9 cellular contexts compared by ENCODE assay signal in genomic region chr2:126482582-126483464, GRCh38.
DNase-seq lines count a peak whose midpoint lies in the region; ATAC-seq, FAIRE-seq and TF ChIP-seq lines count a peak whose summit lies in the region.
"Had no signal": no experiment of that assay in that cellular context is flagged by ENCODE, and none has a peak within 500 bp of the region (broad histone marks: within the 10 kb centered on the region; RNA-seq: fewer than 3 reads in every experiment).

No MANE protein-coding gene starts in this region.

- H3K4me3 ChIP-seq in right atrium auricular region (no peak overlapping the region), heart right ventricle (no peak overlapping the region), brain microvascular endothelial cell (ENCODE audit: low read depth, low read length) (no peak overlapping the region)
- H3K4me3 ChIP-seq: body of pancreas had no signal

- 87 to 90% methylated on average over 19 of the region's 19 CpGs for WGBS in heart right ventricle, 2 donors

- TF ChIP-seq CTCF in right atrium auricular region (IDR thresholded peaks at IDR 0.05) (no peak), heart right ventricle (IDR thresholded peaks at IDR 0.05) (no peak), brain microvascular endothelial cell (IDR thresholded peaks at IDR 0.05; ENCODE audit: low read depth, low read length, missing control alignments) (peak; percentile 1)

- H3K27ac ChIP-seq in right atrium auricular region (no peak overlapping the region), heart right ventricle (no peak overlapping the region), brain microvascular endothelial cell (no peak overlapping the region)
- H3K27ac ChIP-seq: body of pancreas had no signal

- H3K9me3 ChIP-seq in right atrium auricular region, result no peaks in the 10 kb centered on the region
- peaks cover 0 to 3% (median 0%) of the 10 kb centered on the region in 11 donors for H3K9me3 ChIP-seq in heart right ventricle
- H3K9me3 ChIP-seq: body of pancreas had no signal

- no peak for FAIRE-seq in HTR-8/SVneo (lab: Jason Lieb, UNC)

- H3K27me3 ChIP-seq in right atrium auricular region, result no peaks in the 10 kb centered on the region
- H3K27me3 ChIP-seq in heart right ventricle, result no peaks in the 10 kb centered on the region
- no peaks in the 10 kb centered on the region for H3K27me3 ChIP-seq in brain microvascular endothelial cell (replicated peaks)
- H3K27me3 ChIP-seq: body of pancreas had no signal

- intact Hi-C loops in heart right ventricle (cut with DNase I), result no loop called here

- no peak for ATAC-seq in heart right ventricle
- ATAC-seq: body of pancreas had no signal

- no peaks in the 10 kb centered on the region for H3K4me1 ChIP-seq in right atrium auricular region
- no peaks in the 10 kb centered on the region for H3K4me1 ChIP-seq in heart right ventricle
- H3K4me1 ChIP-seq: body of pancreas had no signal

- no peaks in the 10 kb centered on the region for H3K36me3 ChIP-seq in right atrium auricular region
- H3K36me3 ChIP-seq in heart right ventricle, result no peaks in the 10 kb centered on the region
- H3K36me3 ChIP-seq in brain microvascular endothelial cell (replicated peaks), result no peaks in the 10 kb centered on the region

- in situ Hi-C loops in brain microvascular endothelial cell (cut with HindIII; ENCODE audit: low pct_ligation_motif_present, low sequenced_read_pairs), result no loop called here

- DNase-seq in right atrium auricular region (ENCODE audit: low spot score), result peak; percentile 42
- no peak for DNase-seq in heart right ventricle
- DNase-seq in HTR-8/SVneo (ENCODE audit: insufficient read length, low spot score), result peak; percentile 4
- no peak for DNase-seq in brain microvascular endothelial cell
- no peak for DNase-seq in middle frontal gyrus (ENCODE audit: extremely low spot score, low spot score)
- DNase-seq in stimulated activated naive CD4-positive, alpha-beta T cell treated with Interleukin-2 at 50 U/mL for 16 hours (lab: John Stamatoyannopoulos, UW), result no peak
- no peak for DNase-seq in NCI-H2029 (lab: John Stamatoyannopoulos, UW)
- DNase-seq in stimulated activated CD4-positive, alpha-beta T cell treated with anti-CD3 and anti-CD28 coated beads, Interleukin-2, amount 100 ng/mL, for 48 hours, result no peak

Comparison
In these comparisons a context has a peak if more than half of its experiments do, and no peak if none do; other contexts are left out.
1. DNase-seq: peak in right atrium auricular region (single experiment) and HTR-8/SVneo (single experiment); none in heart right ventricle (0 of 2), brain microvascular endothelial cell (single experiment), middle frontal gyrus (single experiment), stimulated activated naive CD4-positive, alpha-beta T cell treated with Interleukin-2 at 50 U/mL for 16 hours (single experiment), NCI-H2029 (single experiment) and stimulated activated CD4-positive, alpha-beta T cell treated with anti-CD3 and anti-CD28 coated beads, Interleukin-2, amount 100 ng/mL, for 48 hours (0 of 2).